In the genomic region with DNA sequence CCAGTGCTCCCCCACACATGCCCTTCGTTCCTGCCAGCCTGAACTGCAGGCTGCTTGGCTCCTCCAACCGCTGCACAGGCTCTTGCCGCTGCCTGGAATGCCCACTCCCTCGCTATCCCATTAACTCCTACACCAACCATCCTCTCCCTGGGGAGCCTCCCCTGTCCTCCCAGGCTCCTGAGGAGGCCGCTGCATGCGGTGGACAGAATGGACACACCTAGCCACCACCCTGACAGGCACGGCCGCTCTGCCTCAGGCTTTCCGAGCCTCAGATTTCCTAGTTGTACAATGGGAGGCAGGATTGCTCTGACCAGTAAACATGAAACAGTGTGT, we compare ENCODE assay signal across 8 cellular contexts. TPM values are rescaled to one million over a fixed set of nuclear protein-coding genes. Genes with fewer than 3 reads are reported as not detected.
DNase-seq lines count a peak whose midpoint lies in the region; ATAC-seq, FAIRE-seq and TF ChIP-seq lines count a peak whose summit lies in the region.

No MANE protein-coding gene starts in this region.

- CTCF ChIA-PET in A549 (lab: Yijun Ruan, JAX): interaction anchor here (13.6 to 31.5 kb wide), 2 partner anchors 4 to 14 kb away, joined by 488 read pairs; partner anchors contain the start of gene PLXNB1

- peaks cover 67% of the 10 kb centered on the region for H3K4me1 Mint-ChIP-seq in nephron progenitor cell
- peaks cover 16% of the 10 kb centered on the region for H3K4me1 Mint-ChIP-seq in stimulated activated memory B cell treated with anti-CD40 and anti-IgM and Interleukin-4, amounts not matched to agents 10 μg/mL and 1 μg/mL and 100 μg/mL, for 72 hours

- 94% methylated on average over 9 of the region's 9 CpGs for WGBS in A549 (ENCODE audit: missing lambda C conversion rate)
- 44 to 45% methylated on average over 9 of the region's 9 CpGs for WGBS in esophagus, 2 donors

- peak overlapping the region; percentile 79 for H3K4me2 ChIP-seq in A549

- H3K9me3 ChIP-seq in A549: no peaks in the 10 kb centered on the region
- no peaks in the 10 kb centered on the region for H3K9me3 ChIP-seq in esophagus (ENCODE audit: control insufficient read depth in 2 of 2, insufficient read depth in 1 of 2, low read depth in 1 of 2, low read length in 1 of 2)

- H3K27me3 Mint-ChIP-seq in nephron progenitor cell (ENCODE audit: low read depth, poor library complexity): no peaks in the 10 kb centered on the region
- peaks cover 44% of the 10 kb centered on the region for H3K27me3 Mint-ChIP-seq in stimulated activated memory B cell treated with anti-CD40 and anti-IgM and Interleukin-4, amounts not matched to agents 10 μg/mL and 1 μg/mL and 100 μg/mL, for 72 hours

- H3K9me3 Mint-ChIP-seq in nephron progenitor cell: no peaks in the 10 kb centered on the region
- H3K9me3 Mint-ChIP-seq in stimulated activated memory B cell treated with anti-CD40 and anti-IgM and Interleukin-4, amounts not matched to agents 10 μg/mL and 1 μg/mL and 100 μg/mL, for 72 hours: no peaks in the 10 kb centered on the region

- H3K27ac Mint-ChIP-seq in nephron progenitor cell: peak overlapping the region; percentile 93
- H3K27ac Mint-ChIP-seq in stimulated activated memory B cell treated with anti-CD40 and anti-IgM and Interleukin-4, amounts not matched to agents 10 μg/mL and 1 μg/mL and 100 μg/mL, for 72 hours: no peak overlapping the region

- H3K4me1 ChIP-seq in A549: peaks cover 49% of the 10 kb centered on the region
- H3K4me1 ChIP-seq in esophagus (ENCODE audit: control insufficient read depth in 2 of 2, insufficient read depth in 2 of 2, low read length in 1 of 2): peaks cover 15 to 63% of the 10 kb centered on the region in 2 donors

- DNase-seq in A549 (ENCODE audit: low read depth in 1 of 2, low spot score in 1 of 2): no peak
- peak; percentile 72 for DNase-seq in NCI-H226
- DNase-seq in nephron progenitor cell: no peak
- DNase-seq in NCI-H128 (lab: John Stamatoyannopoulos, UW; ENCODE audit: unreplicated experiment): no peak
- DNase-seq in T1000 (lab: John Stamatoyannopoulos, UW): no peak

- peak overlapping the region in 1 of 2 experiments; percentile 100; a peak in 3 of 6 replicates for H3K27ac ChIP-seq in A549
- H3K27ac ChIP-seq in esophagus (ENCODE audit: low read depth in 2 of 2, low read length in 1 of 2): peak overlapping the region; percentile 93 to 96

- FAIRE-seq in A549 (lab: Jason Lieb, UNC): no peak

- H3K4me3 Mint-ChIP-seq in nephron progenitor cell: peak overlapping the region; percentile 86
- no peak overlapping the region for H3K4me3 Mint-ChIP-seq in stimulated activated memory B cell treated with anti-CD40 and anti-IgM and Interleukin-4, amounts not matched to agents 10 μg/mL and 1 μg/mL and 100 μg/mL, for 72 hours

- H3K4me3 ChIP-seq in A549 (no peak overlapping the region), esophagus (ENCODE audit: low read depth in 1 of 2, low read length in 2 of 2) (peak overlapping the region; percentile 68 to 74)

- no peak for TF ChIP-seq EP300 in A549 (IDR thresholded peaks at IDR 0.05)

- ATAC-seq in A549 (no peak), GM21447 (IDR thresholded peaks at IDR 0.05; ENCODE audit: unreplicated experiment) (no peak)
- ATAC-seq in stimulated activated memory B cell treated with anti-CD40 and anti-IgM and Interleukin-4, amounts not matched to agents 10 μg/mL and 1 μg/mL and 100 μg/mL, for 72 hours: no peak

- TF ChIP-seq CTCF in A549 (IDR thresholded peaks at IDR 0.05): no peak
- no peak for TF ChIP-seq CTCF in nephron progenitor cell (IDR thresholded peaks at IDR 0.05)

- TF ChIP-seq POLR2A in A549 (IDR thresholded peaks at IDR 0.05; ENCODE audit: low read length): no peak

- POLR2A ChIA-PET in A549 (lab: Yijun Ruan, JAX): no interaction called here

- peaks cover 0 to 18% of the 10 kb centered on the region in 2 donors for H3K36me3 ChIP-seq in esophagus (ENCODE audit: control insufficient read depth in 2 of 2, insufficient read depth in 2 of 2, low read length in 1 of 2)

- H3K27me3 ChIP-seq in esophagus (ENCODE audit: control insufficient read depth in 1 of 2, insufficient read depth in 2 of 2, low read length in 2 of 2): no peaks in the 10 kb centered on the region

- TF ChIP-seq RAD21 in A549 (conservative IDR thresholded peaks at IDR 0.05 in 1 of 2, IDR thresholded peaks at IDR 0.05 in 1 of 2): no peak

- peaks cover 11% of the 10 kb centered on the region for H3K36me3 Mint-ChIP-seq in nephron progenitor cell (ENCODE audit: low read depth)
- H3K36me3 Mint-ChIP-seq in stimulated activated memory B cell treated with anti-CD40 and anti-IgM and Interleukin-4, amounts not matched to agents 10 μg/mL and 1 μg/mL and 100 μg/mL, for 72 hours: peaks cover 7% of the 10 kb centered on the region

TF ChIP-seq in A549, 52 proteins besides CTCF, POLR2A, EP300 and RAD21:
- TF ChIP-seq, protein P1, sequence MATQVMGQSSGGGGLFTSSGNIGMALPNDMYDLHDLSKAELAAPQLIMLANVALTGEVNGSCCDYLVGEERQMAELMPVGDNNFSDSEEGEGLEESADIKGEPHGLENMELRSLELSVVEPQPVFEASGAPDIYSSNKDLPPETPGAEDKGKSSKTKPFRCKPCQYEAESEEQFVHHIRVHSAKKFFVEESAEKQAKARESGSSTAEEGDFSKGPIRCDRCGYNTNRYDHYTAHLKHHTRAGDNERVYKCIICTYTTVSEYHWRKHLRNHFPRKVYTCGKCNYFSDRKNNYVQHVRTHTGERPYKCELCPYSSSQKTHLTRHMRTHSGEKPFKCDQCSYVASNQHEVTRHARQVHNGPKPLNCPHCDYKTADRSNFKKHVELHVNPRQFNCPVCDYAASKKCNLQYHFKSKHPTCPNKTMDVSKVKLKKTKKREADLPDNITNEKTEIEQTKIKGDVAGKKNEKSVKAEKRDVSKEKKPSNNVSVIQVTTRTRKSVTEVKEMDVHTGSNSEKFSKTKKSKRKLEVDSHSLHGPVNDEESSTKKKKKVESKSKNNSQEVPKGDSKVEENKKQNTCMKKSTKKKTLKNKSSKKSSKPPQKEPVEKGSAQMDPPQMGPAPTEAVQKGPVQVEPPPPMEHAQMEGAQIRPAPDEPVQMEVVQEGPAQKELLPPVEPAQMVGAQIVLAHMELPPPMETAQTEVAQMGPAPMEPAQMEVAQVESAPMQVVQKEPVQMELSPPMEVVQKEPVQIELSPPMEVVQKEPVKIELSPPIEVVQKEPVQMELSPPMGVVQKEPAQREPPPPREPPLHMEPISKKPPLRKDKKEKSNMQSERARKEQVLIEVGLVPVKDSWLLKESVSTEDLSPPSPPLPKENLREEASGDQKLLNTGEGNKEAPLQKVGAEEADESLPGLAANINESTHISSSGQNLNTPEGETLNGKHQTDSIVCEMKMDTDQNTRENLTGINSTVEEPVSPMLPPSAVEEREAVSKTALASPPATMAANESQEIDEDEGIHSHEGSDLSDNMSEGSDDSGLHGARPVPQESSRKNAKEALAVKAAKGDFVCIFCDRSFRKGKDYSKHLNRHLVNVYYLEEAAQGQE (IDR thresholded peaks at IDR 0.05): no peak
- no peak for TF ChIP-seq CEBPB (IDR thresholded peaks at IDR 0.05)

RNA-seq across cellular contexts. Expression of gene PLXNB1, which starts 2.3 kb away (rescaled TPM):
- polyA plus RNA-seq in A549 (2011; rRNA removed) (10.0 and 12.6 TPM in 2 replicates), A549 (2017; fragmentation: RNase III; extraction: RNeasy Plus Mini Kit Qiagen cat#74134 plus additional on column Dnase treatment) (16.7 to 20.9 TPM (median 20.5 TPM) in 3 replicates), esophagus (100 to 1,000 TPM in 1 of 2 donors, 10 to 100 TPM in 1; 73.4 to 298 TPM)
- polyA plus RNA-seq in A549 (2012; cell fraction: cytosol; rRNA removed): 11.8 and 15.0 TPM in 2 replicates
- polyA plus RNA-seq in A549 (2012; cell fraction: nucleus; rRNA removed): 87.1 and 98.2 TPM in 2 replicates
- polyA minus RNA-seq in A549 (2011; rRNA and poly(A)+ RNA removed): 27.0 and 33.1 TPM in 2 replicates

RNA-seq across cellular contexts. Expression of gene CCDC51, which starts 12.3 kb away (rescaled TPM):
- 19.8 and 22.9 TPM in 2 replicates for polyA plus RNA-seq in A549 (2011; rRNA removed)
- polyA plus RNA-seq in A549 (2012; cell fraction: cytosol; rRNA removed): 26.0 and 26.1 TPM in 2 replicates
- polyA plus RNA-seq in A549 (2012; cell fraction: nucleus; rRNA removed): 17.5 and 19.2 TPM in 2 replicates
- polyA plus RNA-seq in A549 (2017; fragmentation: RNase III; extraction: RNeasy Plus Mini Kit Qiagen cat#74134 plus additional on column Dnase treatment): 24.6 to 26.7 TPM (median 25.7 TPM) in 3 replicates
- polyA minus RNA-seq in A549 (2011; rRNA and poly(A)+ RNA removed): 11.1 and 14.0 TPM in 2 replicates
- 10 to 100 TPM in 1 of 2 donors, 1 to 10 TPM in 1; 7.0 to 15.5 TPM for polyA plus RNA-seq in esophagus

RNA-seq across cellular contexts. Expression of gene TMA7, which starts 12.5 kb away (rescaled TPM):
- polyA plus RNA-seq in A549 (2011; rRNA removed) (139 and 303 TPM in 2 replicates), A549 (2017; fragmentation: RNase III; extraction: RNeasy Plus Mini Kit Qiagen cat#74134 plus additional on column Dnase treatment) (417 to 485 TPM (median 420 TPM) in 3 replicates), esophagus (100 to 1,000 TPM; 364 to 613 TPM)
- polyA plus RNA-seq in A549 (2012; cell fraction: cytosol; rRNA removed): 117 and 193 TPM in 2 replicates
- polyA plus RNA-seq in A549 (2012; cell fraction: nucleus; rRNA removed): 29.3 and 61.3 TPM in 2 replicates
- polyA minus RNA-seq in A549 (2011; rRNA and poly(A)+ RNA removed): 10.5 and 15.8 TPM in 2 replicates

RNA-seq across cellular contexts. Expression of gene ATRIP, which starts 18.9 kb away (rescaled TPM):
- polyA plus RNA-seq in A549 (2011; rRNA removed) (8.5 and 9.4 TPM in 2 replicates), A549 (2017; fragmentation: RNase III; extraction: RNeasy Plus Mini Kit Qiagen cat#74134 plus additional on column Dnase treatment) (5.8 to 6.6 TPM (median 6.1 TPM) in 3 replicates), esophagus (1 to 10 TPM; 4.9 to 5.7 TPM)
- polyA plus RNA-seq in A549 (2012; cell fraction: cytosol; rRNA removed): 8.6 and 8.9 TPM in 2 replicates
- polyA plus RNA-seq in A549 (2012; cell fraction: nucleus; rRNA removed): 21.4 and 21.5 TPM in 2 replicates
- polyA minus RNA-seq in A549 (2011; rRNA and poly(A)+ RNA removed): 12.5 and 13.1 TPM in 2 replicates

RNA-seq across cellular contexts. Expression of gene FBXW12, which starts 55.6 kb away (rescaled TPM):
- polyA plus RNA-seq in A549 (2011; rRNA removed) (not detected in 2 replicates), A549 (2017; fragmentation: RNase III; extraction: RNeasy Plus Mini Kit Qiagen cat#74134 plus additional on column Dnase treatment) (not detected in 3 replicates), esophagus (under 1 TPM in 1 of 2 donors, not detected in 1; 0.08 TPM)
- polyA plus RNA-seq in A549 (2012; cell fraction: cytosol; rRNA removed): not detected in 2 replicates
- polyA plus RNA-seq in A549 (2012; cell fraction: nucleus; rRNA removed): 0.02 TPM in 1 of 2 replicates, not detected in the other
- 0.29 TPM in 1 of 2 replicates, not detected in the other for polyA minus RNA-seq in A549 (2011; rRNA and poly(A)+ RNA removed)
